In the genomic region with DNA sequence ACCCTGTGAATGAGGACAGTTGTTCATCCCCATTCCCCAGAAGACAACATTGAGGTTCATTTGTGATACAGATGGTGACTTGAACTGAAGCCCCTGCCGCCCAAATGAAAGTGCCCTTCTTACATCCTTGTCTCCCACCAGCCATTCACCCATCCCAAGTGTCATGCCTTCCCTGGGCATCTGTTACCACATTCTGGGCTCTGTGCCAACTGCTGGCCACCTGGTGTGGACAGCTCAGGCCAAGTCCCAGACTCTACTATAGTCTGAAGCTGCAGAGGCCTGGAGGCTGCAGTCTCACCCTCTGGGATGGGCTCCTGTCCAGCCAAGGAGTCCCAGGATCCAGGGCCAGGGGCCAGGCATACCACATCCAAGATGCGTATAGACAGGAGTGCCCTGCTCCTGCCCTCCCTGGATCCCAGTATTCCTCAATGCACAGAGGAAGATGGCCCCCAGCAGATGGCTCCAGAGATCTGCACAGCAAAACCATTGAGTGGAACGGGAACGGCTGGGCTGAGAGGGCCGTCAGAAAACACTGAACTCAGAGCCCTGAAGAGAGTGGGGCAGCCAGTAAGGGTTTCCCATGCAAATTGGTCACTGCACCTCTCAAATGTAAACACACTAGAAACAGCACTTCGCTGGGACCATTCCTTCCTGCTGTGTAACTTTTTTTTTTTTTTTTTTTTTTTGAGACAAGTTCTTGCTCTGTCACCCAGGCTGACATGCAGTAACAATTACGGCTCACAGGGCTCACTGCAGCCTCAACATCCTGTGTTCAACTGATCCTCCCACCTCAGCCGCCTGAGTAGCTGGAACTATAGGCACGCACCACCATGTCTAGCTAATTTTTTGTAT, we compare ENCODE assay signal across 9 cellular contexts. TPM values are rescaled to one million over a fixed set of nuclear protein-coding genes. Genes with fewer than 3 reads are reported as not detected.
A peak's percentile ranks its signal among the peaks of the same experiment; 100 is the strongest.
DNase-seq lines count a peak whose midpoint lies in the region; ATAC-seq and TF ChIP-seq lines count a peak whose summit lies in the region.
"Had no signal": no experiment of that assay in that cellular context is flagged by ENCODE, and none has a peak within 500 bp of the region (broad histone marks: within the 10 kb centered on the region; RNA-seq: fewer than 3 reads in every experiment).

No MANE protein-coding gene starts in this region.

- CTCF ChIA-PET in CD8-positive, alpha-beta T cell (lab: Charles Lee), result interaction anchor here (0.6 to 13.4 kb wide), 10 partner anchors 8 to 57 kb away, joined by 3 to 122 read pairs (median 5); no protein-coding TSS in a partner anchor

- peaks cover 60% of the 10 kb centered on the region for H3K4me1 ChIP-seq in CD8-positive, alpha-beta T cell (ENCODE audit: insufficient read depth, low read length)
- H3K4me1 ChIP-seq in colonic mucosa, result peaks cover 45% of the 10 kb centered on the region
- H3K4me1 ChIP-seq in left lung, result peaks cover 32 to 84% of the 10 kb centered on the region in 2 donors

- H3K4me3 ChIP-seq in CD8-positive, alpha-beta T cell (ENCODE audit: low read depth, low read length), result no peak overlapping the region
- no peak overlapping the region for H3K4me3 ChIP-seq in colonic mucosa
- no peak overlapping the region for H3K4me3 ChIP-seq in left lung

- H3K27ac ChIP-seq in CD8-positive, alpha-beta T cell (ENCODE audit: low read depth, low read length), result peak overlapping the region; percentile 37
- H3K27ac ChIP-seq in colonic mucosa, result peak overlapping the region; percentile 77
- H3K27ac ChIP-seq in left lung, result peak overlapping the region; percentile 69 to 70
- H3K27ac ChIP-seq: KMS-11 had no signal

- H3K27me3 Mint-ChIP-seq in CD8-positive, alpha-beta T cell (ENCODE audit: low read depth), result no peaks in the 10 kb centered on the region

- peaks cover 10% of the 10 kb centered on the region for H3K36me3 Mint-ChIP-seq in CD8-positive, alpha-beta T cell

- H3K9ac ChIP-seq in colonic mucosa (ENCODE audit: low read depth in 2 of 2, low read length in 2 of 2), result peak overlapping the region; percentile 26 to 78
- H3K9ac ChIP-seq: KMS-11 had no signal

- intact Hi-C loops in CD8-positive, alpha-beta T cell (cut with DNase I, micrococcal nuclease), result loop anchor here (1.0 to 2.0 kb wide), 4 partner anchors 22 to 56 kb away; a partner anchor contains a TSS
- intact Hi-C loops in colonic mucosa (cut with DNase I), result loop anchor here (2.0 kb wide), 1 partner anchor 56 kb away; no protein-coding TSS in a partner anchor
- intact Hi-C loops in left lung (cut with DNase I), result loop anchor here in 1 of 2 donors (2.0 kb wide), 1 partner anchor 56 kb away; no protein-coding TSS in a partner anchor

- H3K27me3 ChIP-seq in CD8-positive, alpha-beta T cell (ENCODE audit: insufficient read depth, low read length), result no peaks in the 10 kb centered on the region
- H3K27me3 ChIP-seq in colonic mucosa, result no peaks in the 10 kb centered on the region
- no peaks in the 10 kb centered on the region for H3K27me3 ChIP-seq in left lung

- no peaks in the 10 kb centered on the region for H3K36me3 ChIP-seq in CD8-positive, alpha-beta T cell (ENCODE audit: insufficient read depth, low read length)
- no peaks in the 10 kb centered on the region for H3K36me3 ChIP-seq in colonic mucosa
- peaks cover 0 to 20% of the 10 kb centered on the region in 2 donors for H3K36me3 ChIP-seq in left lung

- peak overlapping the region; percentile 90 for H3K27ac Mint-ChIP-seq in CD8-positive, alpha-beta T cell

- H3K9me3 Mint-ChIP-seq in CD8-positive, alpha-beta T cell, result no peaks in the 10 kb centered on the region

- no peaks in the 10 kb centered on the region for H3K9me3 ChIP-seq in CD8-positive, alpha-beta T cell (ENCODE audit: low read length)
- no peaks in the 10 kb centered on the region for H3K9me3 ChIP-seq in colonic mucosa
- no peaks in the 10 kb centered on the region for H3K9me3 ChIP-seq in left lung

- peak overlapping the region; percentile 58 for H3K4me3 Mint-ChIP-seq in CD8-positive, alpha-beta T cell

- POLR2A ChIA-PET in CD8-positive, alpha-beta T cell (lab: Charles Lee), result interaction anchor here (0.7 to 4.4 kb wide), 4 partner anchors 12 to 53 kb away, joined by 3 to 22 read pairs (median 4); a partner anchor contains a TSS

- no peak for TF ChIP-seq CTCF in CD8-positive, alpha-beta T cell (IDR thresholded peaks at IDR 0.05)
- peak; percentile 60 for TF ChIP-seq CTCF in colonic mucosa (IDR thresholded peaks at IDR 0.05)
- TF ChIP-seq CTCF in left lung (IDR thresholded peaks at IDR 0.05), result peak; percentile 60 to 61

- ATAC-seq in CD8-positive, alpha-beta T cell, result peak; percentile 93
- peak; percentile 66 for ATAC-seq in GM21737 (IDR thresholded peaks at IDR 0.05; ENCODE audit: unreplicated experiment)
- ATAC-seq in activated CD4-positive, CD25-positive, alpha-beta regulatory T cell treated with anti-CD3 and anti-CD28 coated beads, Interleukin-2, amount 50 U/mL, for 24 hours, result peak; percentile 64 to 70
- ATAC-seq in left lung, result peak; percentile 92
- ATAC-seq in HG02970 (IDR thresholded peaks at IDR 0.05; ENCODE audit: low FRiP score, unreplicated experiment), result no peak

- DNase-seq in CD8-positive, alpha-beta T cell, result peak in 6 of 7 experiments; percentile 48 to 79 (median 56)
- peak; percentile 67 for DNase-seq in NCI-H2196 treated with DMSO at 0.1 percent for 48 hours (lab: John Stamatoyannopoulos, UW; ENCODE audit: unreplicated experiment)
- DNase-seq in colonic mucosa, result peak; percentile 88
- DNase-seq in left lung, result peak in 1 of 2 donors; percentile 85
- DNase-seq in stimulated activated CD8-positive, alpha-beta memory T cell treated with anti-CD3 and anti-CD28 coated beads, Interleukin-4, amount 100 ng/mL, for 48 hours, result peak; percentile 58

- peaks cover 69% of the 10 kb centered on the region for H3K4me1 Mint-ChIP-seq in CD8-positive, alpha-beta T cell (ENCODE audit: low read depth)

RNA-seq across cellular contexts. Expression of a gene that starts 22.8 kb away (rescaled TPM):
- total RNA-seq in CD8-positive, alpha-beta T cell, result 10 to 100 TPM; 25.1 to 26.5 TPM
- 10 to 100 TPM; 70.3 to 73.4 TPM for total RNA-seq in colonic mucosa
- total RNA-seq in left lung, result 100 to 1,000 TPM; 112 to 150 TPM
